In the genomic region with DNA sequence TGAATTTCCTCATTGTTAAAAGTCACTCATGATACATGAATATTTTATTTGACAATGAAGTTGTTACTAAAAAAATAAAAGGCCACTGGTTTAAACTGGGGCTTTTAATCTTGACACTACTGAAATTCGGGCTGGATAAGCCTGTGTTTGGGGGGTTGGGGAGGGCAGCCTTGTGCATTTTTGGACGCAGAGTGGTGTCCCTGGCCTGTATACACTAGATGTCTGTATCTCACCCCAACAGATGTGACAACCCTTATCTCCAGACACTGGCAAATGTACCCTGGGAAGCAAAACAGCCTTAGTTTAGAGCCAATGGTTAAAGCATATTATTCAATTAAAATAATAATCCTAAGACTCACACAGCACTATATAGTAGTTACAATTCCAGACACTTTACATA, we compare ENCODE assay signal across 1 cellular context.
TF ChIP-seq lines count a peak whose summit lies in the region.

No MANE protein-coding gene starts in this region.

TF ChIP-seq in K562, 482 proteins besides CTCF, POLR2A, EP300 and RAD21 (continued from another document and continues in another):
- TF ChIP-seq, protein P1, sequence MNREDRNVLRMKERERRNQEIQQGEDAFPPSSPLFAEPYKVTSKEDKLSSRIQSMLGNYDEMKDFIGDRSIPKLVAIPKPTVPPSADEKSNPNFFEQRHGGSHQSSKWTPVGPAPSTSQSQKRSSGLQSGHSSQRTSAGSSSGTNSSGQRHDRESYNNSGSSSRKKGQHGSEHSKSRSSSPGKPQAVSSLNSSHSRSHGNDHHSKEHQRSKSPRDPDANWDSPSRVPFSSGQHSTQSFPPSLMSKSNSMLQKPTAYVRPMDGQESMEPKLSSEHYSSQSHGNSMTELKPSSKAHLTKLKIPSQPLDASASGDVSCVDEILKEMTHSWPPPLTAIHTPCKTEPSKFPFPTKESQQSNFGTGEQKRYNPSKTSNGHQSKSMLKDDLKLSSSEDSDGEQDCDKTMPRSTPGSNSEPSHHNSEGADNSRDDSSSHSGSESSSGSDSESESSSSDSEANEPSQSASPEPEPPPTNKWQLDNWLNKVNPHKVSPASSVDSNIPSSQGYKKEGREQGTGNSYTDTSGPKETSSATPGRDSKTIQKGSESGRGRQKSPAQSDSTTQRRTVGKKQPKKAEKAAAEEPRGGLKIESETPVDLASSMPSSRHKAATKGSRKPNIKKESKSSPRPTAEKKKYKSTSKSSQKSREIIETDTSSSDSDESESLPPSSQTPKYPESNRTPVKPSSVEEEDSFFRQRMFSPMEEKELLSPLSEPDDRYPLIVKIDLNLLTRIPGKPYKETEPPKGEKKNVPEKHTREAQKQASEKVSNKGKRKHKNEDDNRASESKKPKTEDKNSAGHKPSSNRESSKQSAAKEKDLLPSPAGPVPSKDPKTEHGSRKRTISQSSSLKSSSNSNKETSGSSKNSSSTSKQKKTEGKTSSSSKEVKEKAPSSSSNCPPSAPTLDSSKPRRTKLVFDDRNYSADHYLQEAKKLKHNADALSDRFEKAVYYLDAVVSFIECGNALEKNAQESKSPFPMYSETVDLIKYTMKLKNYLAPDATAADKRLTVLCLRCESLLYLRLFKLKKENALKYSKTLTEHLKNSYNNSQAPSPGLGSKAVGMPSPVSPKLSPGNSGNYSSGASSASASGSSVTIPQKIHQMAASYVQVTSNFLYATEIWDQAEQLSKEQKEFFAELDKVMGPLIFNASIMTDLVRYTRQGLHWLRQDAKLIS (CRISPR knock-in tag; IDR thresholded peaks at IDR 0.05) = no peak
- peak in 1 of 2 experiments; percentile 75; a peak in 1 of 4 replicates for TF ChIP-seq NONO (IDR thresholded peaks at IDR 0.05; ENCODE audit: low read depth in 2 of 2, low read length in 1 of 2)
- TF ChIP-seq, protein P2, sequence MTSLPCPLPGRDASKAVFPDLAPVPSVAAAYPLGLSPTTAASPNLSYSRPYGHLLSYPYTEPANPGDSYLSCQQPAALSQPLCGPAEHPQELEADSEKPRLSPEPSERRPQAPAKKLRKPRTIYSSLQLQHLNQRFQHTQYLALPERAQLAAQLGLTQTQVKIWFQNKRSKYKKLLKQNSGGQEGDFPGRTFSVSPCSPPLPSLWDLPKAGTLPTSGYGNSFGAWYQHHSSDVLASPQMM (CRISPR knock-in tag; IDR thresholded peaks at IDR 0.05) = no peak
- TF ChIP-seq ZKSCAN1 (IDR thresholded peaks at IDR 0.05; ENCODE audit: low read depth, low read length) = 0 out of 2 replicates have a peak, but pooled peaks have one; percentile 62
- peak; percentile 58; the same call in 1 of the 2 replicates for TF ChIP-seq MEF2A (IDR thresholded peaks at IDR 0.05; ENCODE audit: control insufficient read depth, low read depth, low read length)
- TF ChIP-seq JUN (IDR thresholded peaks at IDR 0.05; ENCODE audit: borderline replicate concordance, low read depth, low read length) = 0 out of 2 replicates have a peak, but pooled peaks have one; percentile 37
- TF ChIP-seq JUN (CRISPR knock-in tag; IDR thresholded peaks at IDR 0.05; ENCODE audit: borderline replicate concordance) = no peak
- TF ChIP-seq ZNF324 (CRISPR knock-in tag; IDR thresholded peaks at IDR 0.05) = no peak
- TF ChIP-seq LARP7 (IDR thresholded peaks at IDR 0.05) = no peak
- TF ChIP-seq, protein P3, sequence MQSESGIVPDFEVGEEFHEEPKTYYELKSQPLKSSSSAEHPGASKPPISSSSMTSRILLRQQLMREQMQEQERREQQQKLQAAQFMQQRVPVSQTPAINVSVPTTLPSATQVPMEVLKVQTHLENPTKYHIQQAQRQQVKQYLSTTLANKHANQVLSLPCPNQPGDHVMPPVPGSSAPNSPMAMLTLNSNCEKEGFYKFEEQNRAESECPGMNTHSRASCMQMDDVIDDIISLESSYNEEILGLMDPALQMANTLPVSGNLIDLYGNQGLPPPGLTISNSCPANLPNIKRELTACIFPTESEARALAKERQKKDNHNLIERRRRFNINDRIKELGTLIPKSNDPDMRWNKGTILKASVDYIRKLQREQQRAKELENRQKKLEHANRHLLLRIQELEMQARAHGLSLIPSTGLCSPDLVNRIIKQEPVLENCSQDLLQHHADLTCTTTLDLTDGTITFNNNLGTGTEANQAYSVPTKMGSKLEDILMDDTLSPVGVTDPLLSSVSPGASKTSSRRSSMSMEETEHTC (IDR thresholded peaks at IDR 0.05) = no peak
- peak; percentile 52; the same call in 1 of the 2 replicates for TF ChIP-seq KHSRP (IDR thresholded peaks at IDR 0.05)
- TF ChIP-seq NCOA2 (IDR thresholded peaks at IDR 0.05; ENCODE audit: partially characterized antibody in 2 of 2) = peak; percentile 37 to 62
- TF ChIP-seq ZNF197 (CRISPR knock-in tag; IDR thresholded peaks at IDR 0.05; ENCODE audit: low read depth) = no peak
- TF ChIP-seq ZKSCAN8 (CRISPR knock-in tag; IDR thresholded peaks at IDR 0.05) = peak; percentile 84
- TF ChIP-seq, protein P4, sequence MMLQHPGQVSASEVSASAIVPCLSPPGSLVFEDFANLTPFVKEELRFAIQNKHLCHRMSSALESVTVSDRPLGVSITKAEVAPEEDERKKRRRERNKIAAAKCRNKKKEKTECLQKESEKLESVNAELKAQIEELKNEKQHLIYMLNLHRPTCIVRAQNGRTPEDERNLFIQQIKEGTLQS (IDR thresholded peaks at IDR 0.05) = no peak
- TF ChIP-seq, protein P4 (CRISPR knock-in tag; conservative IDR thresholded peaks at IDR 0.05) = no peak
- 0 out of 2 replicates have a peak, but pooled peaks have one; percentile 75 for TF ChIP-seq ZBED1 (IDR thresholded peaks at IDR 0.05)
- 0 out of 2 replicates have a peak, but pooled peaks have one; percentile 48 for TF ChIP-seq MEF2D (tag; conservative IDR thresholded peaks at IDR 0.05; ENCODE audit: low read depth)
- no peak for TF ChIP-seq ZNF174 (CRISPR knock-in tag; IDR thresholded peaks at IDR 0.05)
- TF ChIP-seq, protein P5, sequence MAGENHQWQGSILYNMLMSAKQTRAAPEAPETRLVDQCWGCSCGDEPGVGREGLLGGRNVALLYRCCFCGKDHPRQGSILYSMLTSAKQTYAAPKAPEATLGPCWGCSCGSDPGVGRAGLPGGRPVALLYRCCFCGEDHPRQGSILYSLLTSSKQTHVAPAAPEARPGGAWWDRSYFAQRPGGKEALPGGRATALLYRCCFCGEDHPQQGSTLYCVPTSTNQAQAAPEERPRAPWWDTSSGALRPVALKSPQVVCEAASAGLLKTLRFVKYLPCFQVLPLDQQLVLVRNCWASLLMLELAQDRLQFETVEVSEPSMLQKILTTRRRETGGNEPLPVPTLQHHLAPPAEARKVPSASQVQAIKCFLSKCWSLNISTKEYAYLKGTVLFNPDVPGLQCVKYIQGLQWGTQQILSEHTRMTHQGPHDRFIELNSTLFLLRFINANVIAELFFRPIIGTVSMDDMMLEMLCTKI (IDR thresholded peaks at IDR 0.05; ENCODE audit: partially characterized antibody) = no peak
- TF ChIP-seq KDM2B (CRISPR knock-in tag; IDR thresholded peaks at IDR 0.05) = no peak
- TF ChIP-seq ZNF24 (IDR thresholded peaks at IDR 0.05) = no peak
- peak; percentile 84 for TF ChIP-seq CXXC5 (CRISPR knock-in tag; IDR thresholded peaks at IDR 0.05)
- no peak for TF ChIP-seq KAT2B (IDR thresholded peaks at IDR 0.05; ENCODE audit: low read depth, low read length)
- TF ChIP-seq RNF2 (IDR thresholded peaks at IDR 0.05) = peak; percentile 80
- TF ChIP-seq LEF1 (IDR thresholded peaks at IDR 0.05) = peak; percentile 85
- no peak for TF ChIP-seq RHOXF2B (CRISPR knock-in tag; conservative IDR thresholded peaks at IDR 0.05)
- TF ChIP-seq TARDBP (IDR thresholded peaks at IDR 0.05) = no peak
- no peak for TF ChIP-seq MTA1 (IDR thresholded peaks at IDR 0.05; ENCODE audit: borderline replicate concordance)
- TF ChIP-seq TRIM24 (IDR thresholded peaks at IDR 0.05) = peak; percentile 84 to 91
- no peak; the same call in 1 of the 2 replicates for TF ChIP-seq NBN (IDR thresholded peaks at IDR 0.05; ENCODE audit: low read depth)
- TF ChIP-seq EZH2 (IDR thresholded peaks at IDR 0.05; ENCODE audit: borderline replicate concordance, low read depth, low read length) = no peak
- TF ChIP-seq TAF9B (IDR thresholded peaks at IDR 0.05; ENCODE audit: partially characterized antibody) = peak; percentile 29
- TF ChIP-seq, protein P6, sequence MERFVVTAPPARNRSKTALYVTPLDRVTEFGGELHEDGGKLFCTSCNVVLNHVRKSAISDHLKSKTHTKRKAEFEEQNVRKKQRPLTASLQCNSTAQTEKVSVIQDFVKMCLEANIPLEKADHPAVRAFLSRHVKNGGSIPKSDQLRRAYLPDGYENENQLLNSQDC (CRISPR knock-in tag; IDR thresholded peaks at IDR 0.05) = no peak
- TF ChIP-seq, protein P7, sequence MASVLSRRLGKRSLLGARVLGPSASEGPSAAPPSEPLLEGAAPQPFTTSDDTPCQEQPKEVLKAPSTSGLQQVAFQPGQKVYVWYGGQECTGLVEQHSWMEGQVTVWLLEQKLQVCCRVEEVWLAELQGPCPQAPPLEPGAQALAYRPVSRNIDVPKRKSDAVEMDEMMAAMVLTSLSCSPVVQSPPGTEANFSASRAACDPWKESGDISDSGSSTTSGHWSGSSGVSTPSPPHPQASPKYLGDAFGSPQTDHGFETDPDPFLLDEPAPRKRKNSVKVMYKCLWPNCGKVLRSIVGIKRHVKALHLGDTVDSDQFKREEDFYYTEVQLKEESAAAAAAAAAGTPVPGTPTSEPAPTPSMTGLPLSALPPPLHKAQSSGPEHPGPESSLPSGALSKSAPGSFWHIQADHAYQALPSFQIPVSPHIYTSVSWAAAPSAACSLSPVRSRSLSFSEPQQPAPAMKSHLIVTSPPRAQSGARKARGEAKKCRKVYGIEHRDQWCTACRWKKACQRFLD (CRISPR knock-in tag; IDR thresholded peaks at IDR 0.05) = no peak
- TF ChIP-seq FOXJ2 (tag; IDR thresholded peaks at IDR 0.05) = no peak; the same call in 1 of the 2 replicates
- no peak for TF ChIP-seq CBX8 (IDR thresholded peaks at IDR 0.05; ENCODE audit: borderline replicate concordance, extremely low read depth, low read depth, low read length, poor library complexity, severe bottlenecking)
- TF ChIP-seq, protein P8, sequence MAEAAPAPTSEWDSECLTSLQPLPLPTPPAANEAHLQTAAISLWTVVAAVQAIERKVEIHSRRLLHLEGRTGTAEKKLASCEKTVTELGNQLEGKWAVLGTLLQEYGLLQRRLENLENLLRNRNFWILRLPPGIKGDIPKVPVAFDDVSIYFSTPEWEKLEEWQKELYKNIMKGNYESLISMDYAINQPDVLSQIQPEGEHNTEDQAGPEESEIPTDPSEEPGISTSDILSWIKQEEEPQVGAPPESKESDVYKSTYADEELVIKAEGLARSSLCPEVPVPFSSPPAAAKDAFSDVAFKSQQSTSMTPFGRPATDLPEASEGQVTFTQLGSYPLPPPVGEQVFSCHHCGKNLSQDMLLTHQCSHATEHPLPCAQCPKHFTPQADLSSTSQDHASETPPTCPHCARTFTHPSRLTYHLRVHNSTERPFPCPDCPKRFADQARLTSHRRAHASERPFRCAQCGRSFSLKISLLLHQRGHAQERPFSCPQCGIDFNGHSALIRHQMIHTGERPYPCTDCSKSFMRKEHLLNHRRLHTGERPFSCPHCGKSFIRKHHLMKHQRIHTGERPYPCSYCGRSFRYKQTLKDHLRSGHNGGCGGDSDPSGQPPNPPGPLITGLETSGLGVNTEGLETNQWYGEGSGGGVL (CRISPR knock-in tag; IDR thresholded peaks at IDR 0.05) = no peak
- TF ChIP-seq, protein P9, sequence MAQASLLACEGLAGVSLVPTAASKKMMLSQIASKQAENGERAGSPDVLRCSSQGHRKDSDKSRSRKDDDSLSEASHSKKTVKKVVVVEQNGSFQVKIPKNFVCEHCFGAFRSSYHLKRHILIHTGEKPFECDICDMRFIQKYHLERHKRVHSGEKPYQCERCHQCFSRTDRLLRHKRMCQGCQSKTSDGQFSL (CRISPR knock-in tag; IDR thresholded peaks at IDR 0.05) = no peak
- TF ChIP-seq, protein P9 (tag; IDR thresholded peaks at IDR 0.05) = peak in 1 of 2 experiments; percentile 13; a peak in 1 of 4 replicates
- TF ChIP-seq, protein P10, sequence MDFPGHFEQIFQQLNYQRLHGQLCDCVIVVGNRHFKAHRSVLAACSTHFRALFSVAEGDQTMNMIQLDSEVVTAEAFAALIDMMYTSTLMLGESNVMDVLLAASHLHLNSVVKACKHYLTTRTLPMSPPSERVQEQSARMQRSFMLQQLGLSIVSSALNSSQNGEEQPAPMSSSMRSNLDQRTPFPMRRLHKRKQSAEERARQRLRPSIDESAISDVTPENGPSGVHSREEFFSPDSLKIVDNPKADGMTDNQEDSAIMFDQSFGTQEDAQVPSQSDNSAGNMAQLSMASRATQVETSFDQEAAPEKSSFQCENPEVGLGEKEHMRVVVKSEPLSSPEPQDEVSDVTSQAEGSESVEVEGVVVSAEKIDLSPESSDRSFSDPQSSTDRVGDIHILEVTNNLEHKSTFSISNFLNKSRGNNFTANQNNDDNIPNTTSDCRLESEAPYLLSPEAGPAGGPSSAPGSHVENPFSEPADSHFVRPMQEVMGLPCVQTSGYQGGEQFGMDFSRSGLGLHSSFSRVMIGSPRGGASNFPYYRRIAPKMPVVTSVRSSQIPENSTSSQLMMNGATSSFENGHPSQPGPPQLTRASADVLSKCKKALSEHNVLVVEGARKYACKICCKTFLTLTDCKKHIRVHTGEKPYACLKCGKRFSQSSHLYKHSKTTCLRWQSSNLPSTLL (IDR thresholded peaks at IDR 0.05) = no peak
- TF ChIP-seq, protein P11, sequence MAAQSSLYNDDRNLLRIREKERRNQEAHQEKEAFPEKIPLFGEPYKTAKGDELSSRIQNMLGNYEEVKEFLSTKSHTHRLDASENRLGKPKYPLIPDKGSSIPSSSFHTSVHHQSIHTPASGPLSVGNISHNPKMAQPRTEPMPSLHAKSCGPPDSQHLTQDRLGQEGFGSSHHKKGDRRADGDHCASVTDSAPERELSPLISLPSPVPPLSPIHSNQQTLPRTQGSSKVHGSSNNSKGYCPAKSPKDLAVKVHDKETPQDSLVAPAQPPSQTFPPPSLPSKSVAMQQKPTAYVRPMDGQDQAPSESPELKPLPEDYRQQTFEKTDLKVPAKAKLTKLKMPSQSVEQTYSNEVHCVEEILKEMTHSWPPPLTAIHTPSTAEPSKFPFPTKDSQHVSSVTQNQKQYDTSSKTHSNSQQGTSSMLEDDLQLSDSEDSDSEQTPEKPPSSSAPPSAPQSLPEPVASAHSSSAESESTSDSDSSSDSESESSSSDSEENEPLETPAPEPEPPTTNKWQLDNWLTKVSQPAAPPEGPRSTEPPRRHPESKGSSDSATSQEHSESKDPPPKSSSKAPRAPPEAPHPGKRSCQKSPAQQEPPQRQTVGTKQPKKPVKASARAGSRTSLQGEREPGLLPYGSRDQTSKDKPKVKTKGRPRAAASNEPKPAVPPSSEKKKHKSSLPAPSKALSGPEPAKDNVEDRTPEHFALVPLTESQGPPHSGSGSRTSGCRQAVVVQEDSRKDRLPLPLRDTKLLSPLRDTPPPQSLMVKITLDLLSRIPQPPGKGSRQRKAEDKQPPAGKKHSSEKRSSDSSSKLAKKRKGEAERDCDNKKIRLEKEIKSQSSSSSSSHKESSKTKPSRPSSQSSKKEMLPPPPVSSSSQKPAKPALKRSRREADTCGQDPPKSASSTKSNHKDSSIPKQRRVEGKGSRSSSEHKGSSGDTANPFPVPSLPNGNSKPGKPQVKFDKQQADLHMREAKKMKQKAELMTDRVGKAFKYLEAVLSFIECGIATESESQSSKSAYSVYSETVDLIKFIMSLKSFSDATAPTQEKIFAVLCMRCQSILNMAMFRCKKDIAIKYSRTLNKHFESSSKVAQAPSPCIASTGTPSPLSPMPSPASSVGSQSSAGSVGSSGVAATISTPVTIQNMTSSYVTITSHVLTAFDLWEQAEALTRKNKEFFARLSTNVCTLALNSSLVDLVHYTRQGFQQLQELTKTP (IDR thresholded peaks at IDR 0.05; ENCODE audit: low read depth in 1 of 2, partially characterized antibody in 2 of 2) = peak in 1 of 2 experiments; percentile 19
- TF ChIP-seq RBM25 (IDR thresholded peaks at IDR 0.05; ENCODE audit: low read depth, low read length, severe bottlenecking) = no peak
